In the genomic region with DNA sequence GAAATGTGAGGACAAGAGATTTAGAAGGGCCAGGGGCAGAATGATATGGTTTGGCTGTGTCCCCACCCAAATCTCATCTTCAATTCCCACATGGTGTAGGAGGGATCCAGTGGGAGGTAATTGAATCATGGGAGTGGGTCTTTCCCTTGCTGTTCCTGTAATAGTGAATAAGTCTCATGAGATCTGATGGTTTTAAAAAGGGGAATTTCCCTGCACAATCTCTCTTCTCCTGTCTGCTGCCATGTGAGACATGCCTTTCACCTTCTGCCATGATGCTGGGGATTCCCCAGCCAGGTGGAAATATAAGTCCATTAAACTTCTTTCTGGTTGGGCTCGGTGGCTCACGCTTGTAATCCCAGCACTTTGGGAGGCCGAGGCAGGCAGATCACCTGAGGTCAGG, we compare ENCODE assay signal across 7 cellular contexts. TPM values are rescaled to one million over a fixed set of nuclear protein-coding genes. Genes with fewer than 3 reads are reported as not detected.
DNase-seq lines count a peak whose midpoint lies in the region; ATAC-seq and TF ChIP-seq lines count a peak whose summit lies in the region.
"Not testable (repeated sequence)": the region's sequence is repeated elsewhere in the genome, so short reads cannot be mapped to it uniquely, and the experiment has no call there.

No MANE protein-coding gene starts in this region.

- peaks cover 50% of the 10 kb centered on the region for H3K36me3 Mint-ChIP-seq in activated CD4-positive, alpha-beta T cell treated with anti-CD3 and anti-CD28 coated beads for 36 hours (ENCODE audit: low read depth)
- H3K36me3 Mint-ChIP-seq in activated T-cell treated with anti-CD3 and anti-CD28 coated beads, Interleukin-2, amount 50 U/mL, for 72 hours (ENCODE audit: insufficient read depth in 2 of 2) = peaks cover 24 to 45% of the 10 kb centered on the region in 2 donors
- peaks cover 40% of the 10 kb centered on the region for H3K36me3 Mint-ChIP-seq in activated naive CD4-positive, alpha-beta T cell treated with anti-CD3 and anti-CD28 coated beads, Interleukin-2, amount 50 U/mL, for 24 hours
- peaks cover 63% of the 10 kb centered on the region for H3K36me3 Mint-ChIP-seq in endothelial cell (ENCODE audit: low read depth, unreplicated experiment)

- peak; percentile 55 for DNase-seq in GM12865 (ENCODE audit: low read depth)
- DNase-seq in activated CD4-positive, alpha-beta T cell treated with anti-CD3 and anti-CD28 coated beads for 36 hours = peak; percentile 57
- DNase-seq in activated T-cell treated with anti-CD3 and anti-CD28 coated beads, Interleukin-2, amount 50 U/mL, for 72 hours = peak in 1 of 2 donors; percentile 11
- not testable (repeated sequence) for DNase-seq in endothelial cell (ENCODE audit: low spot score)
- peak; percentile 5 to 11 (median 9) for DNase-seq in stimulated activated CD4-positive, alpha-beta T cell treated with anti-CD3 and anti-CD28 coated beads, Interleukin-12 subunit alpha, Interleukin-12 subunit beta, amount 100 ng/mL, for 48 hours (ENCODE audit: low read depth in 2 of 3, low spot score in 1 of 3)
- DNase-seq in stimulated activated CD4-positive, alpha-beta T cell treated with anti-CD3 and anti-CD28 coated beads, TNF-alpha, amount 100 ng/mL, for 48 hours (ENCODE audit: low read depth in 3 of 3) = peak; percentile 8 to 18 (median 9)

- peak; percentile 83 for ATAC-seq in activated CD4-positive, alpha-beta T cell treated with anti-CD3 and anti-CD28 coated beads for 36 hours
- peak in 1 of 2 donors; percentile 33 for ATAC-seq in activated T-cell treated with anti-CD3 and anti-CD28 coated beads, Interleukin-2, amount 50 U/mL, for 72 hours (replicated peaks in 1 of 2)

- not testable (repeated sequence) for H3K4me3 Mint-ChIP-seq in activated CD4-positive, alpha-beta T cell treated with anti-CD3 and anti-CD28 coated beads for 36 hours
- peak overlapping the region; percentile 17 to 21 for H3K4me3 Mint-ChIP-seq in activated T-cell treated with anti-CD3 and anti-CD28 coated beads, Interleukin-2, amount 50 U/mL, for 72 hours
- peak overlapping the region; percentile 35 for H3K4me3 Mint-ChIP-seq in activated naive CD4-positive, alpha-beta T cell treated with anti-CD3 and anti-CD28 coated beads, Interleukin-2, amount 50 U/mL, for 24 hours
- peak overlapping the region; percentile 87 for H3K4me3 Mint-ChIP-seq in endothelial cell (ENCODE audit: unreplicated experiment)

- H3K27ac Mint-ChIP-seq in activated CD4-positive, alpha-beta T cell treated with anti-CD3 and anti-CD28 coated beads for 36 hours = peak overlapping the region; percentile 78
- peak overlapping the region; percentile 44 for H3K27ac Mint-ChIP-seq in activated T-cell treated with anti-CD3 and anti-CD28 coated beads, Interleukin-2, amount 50 U/mL, for 72 hours
- peak overlapping the region; percentile 89 for H3K27ac Mint-ChIP-seq in activated naive CD4-positive, alpha-beta T cell treated with anti-CD3 and anti-CD28 coated beads, Interleukin-2, amount 50 U/mL, for 24 hours
- not testable (repeated sequence) for H3K27ac Mint-ChIP-seq in endothelial cell (ENCODE audit: unreplicated experiment)

- intact Hi-C loops in activated CD4-positive, alpha-beta T cell treated with anti-CD3 and anti-CD28 coated beads for 36 hours (cut with DNase I, micrococcal nuclease) = not testable (repeated sequence)

- POLR2A ChIA-PET in activated CD4-positive, alpha-beta T cell treated with anti-CD3 and anti-CD28 coated beads for 36 hours (lab: Charles Lee) = not testable (repeated sequence)

- not testable (repeated sequence) for H3K27me3 Mint-ChIP-seq in activated CD4-positive, alpha-beta T cell treated with anti-CD3 and anti-CD28 coated beads for 36 hours; activated T-cell treated with anti-CD3 and anti-CD28 coated beads, Interleukin-2, amount 50 U/mL, for 72 hours (ENCODE audit: low read depth); activated naive CD4-positive, alpha-beta T cell treated with anti-CD3 and anti-CD28 coated beads, Interleukin-2, amount 50 U/mL, for 24 hours; endothelial cell (ENCODE audit: unreplicated experiment)

- H3K9me3 Mint-ChIP-seq in activated CD4-positive, alpha-beta T cell treated with anti-CD3 and anti-CD28 coated beads for 36 hours (ENCODE audit: low read depth) = peaks cover 15% of the 10 kb centered on the region
- H3K9me3 Mint-ChIP-seq in activated T-cell treated with anti-CD3 and anti-CD28 coated beads, Interleukin-2, amount 50 U/mL, for 72 hours; activated naive CD4-positive, alpha-beta T cell treated with anti-CD3 and anti-CD28 coated beads, Interleukin-2, amount 50 U/mL, for 24 hours; endothelial cell (ENCODE audit: unreplicated experiment): not testable (repeated sequence)

- peaks cover 32% of the 10 kb centered on the region for H3K4me1 Mint-ChIP-seq in activated CD4-positive, alpha-beta T cell treated with anti-CD3 and anti-CD28 coated beads for 36 hours
- H3K4me1 Mint-ChIP-seq in activated T-cell treated with anti-CD3 and anti-CD28 coated beads, Interleukin-2, amount 50 U/mL, for 72 hours (ENCODE audit: low read depth) = peaks cover 39% of the 10 kb centered on the region
- peaks cover 39% of the 10 kb centered on the region for H3K4me1 Mint-ChIP-seq in activated naive CD4-positive, alpha-beta T cell treated with anti-CD3 and anti-CD28 coated beads, Interleukin-2, amount 50 U/mL, for 24 hours
- H3K4me1 Mint-ChIP-seq in endothelial cell (ENCODE audit: unreplicated experiment) = not testable (repeated sequence)

- H3K4me3 ChIP-seq in GM12865 (ENCODE audit: low read depth, low read length) = not testable (repeated sequence)

- CTCF ChIA-PET in activated CD4-positive, alpha-beta T cell treated with anti-CD3 and anti-CD28 coated beads for 36 hours (lab: Charles Lee) = not testable (repeated sequence)

- not testable (repeated sequence) for TF ChIP-seq CTCF in GM12865 (IDR thresholded peaks at IDR 0.05; ENCODE audit: insufficient read depth, low read depth, low read length, missing control alignments); endothelial cell (IDR thresholded peaks at IDR 0.05; ENCODE audit: unreplicated experiment)

RNA-seq across cellular contexts. Expression of a gene that starts 57.9 kb away (rescaled TPM):
- 10 to 100 TPM; 46.4 to 46.5 TPM for total RNA-seq in activated CD4-positive, alpha-beta T cell treated with anti-CD3 and anti-CD28 coated beads for 36 hours
- total RNA-seq in activated T-cell treated with anti-CD3 and anti-CD28 coated beads, Interleukin-2, amount 50 U/mL, for 72 hours = 100 to 1,000 TPM in 1 of 2 donors, 10 to 100 TPM in 1; 99.6 to 102 TPM
- total RNA-seq in endothelial cell (ENCODE audit: unreplicated experiment) = 88.2 TPM
